In the genomic region with DNA sequence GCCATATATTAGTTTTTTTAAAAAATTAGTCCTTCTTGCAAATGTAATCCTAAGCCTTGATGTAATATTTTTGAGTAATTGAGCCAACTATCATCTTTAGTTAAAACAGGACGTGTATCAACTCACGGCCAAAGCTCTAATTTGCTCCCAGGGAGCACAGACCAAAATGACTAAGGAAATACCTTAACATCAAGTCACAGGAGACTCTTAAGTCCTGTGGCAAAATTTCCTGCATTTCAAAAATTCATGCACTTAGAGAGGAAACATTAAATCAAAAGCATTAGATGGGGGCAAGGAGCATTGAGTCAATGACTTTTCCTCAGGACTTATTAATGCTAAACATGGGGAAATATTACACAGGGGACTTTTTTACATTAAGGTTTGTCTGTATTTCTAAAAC, we compare ENCODE assay signal across 20 cellular contexts. TPM values are rescaled to one million over a fixed set of nuclear protein-coding genes. Genes with fewer than 3 reads are reported as not detected.
A peak's percentile ranks its signal among the peaks of the same experiment; 100 is the strongest.
DNase-seq lines count a peak whose midpoint lies in the region; ATAC-seq, FAIRE-seq and TF ChIP-seq lines count a peak whose summit lies in the region.
"Had no signal": no experiment of that assay in that cellular context is flagged by ENCODE, and none has a peak within 500 bp of the region (broad histone marks: within the 10 kb centered on the region; RNA-seq: fewer than 3 reads in every experiment).

No MANE protein-coding gene starts in this region.

- intact Hi-C loops in pancreas (cut with DNase I), result no loop called here
- intact Hi-C loops in activated T-helper 2 cell treated with anti-CD3 and anti-CD28 coated beads, Interferon-gamma antibody, Interleukin-2, Interleukin-4, amounts not matched to agents 10 μg/mL and 5 μg/mL and 100 μg/mL, durations not matched to agents 14 hours and 24 hours and 36 hours (cut with micrococcal nuclease), result no loop called here

- H3K4me1 Mint-ChIP-seq in activated T-helper 2 cell treated with anti-CD3 and anti-CD28 coated beads, Interferon-gamma antibody, Interleukin-2, Interleukin-4, amounts not matched to agents 10 μg/mL and 5 μg/mL and 100 μg/mL, durations not matched to agents 14 hours and 24 hours and 36 hours (ENCODE audit: low read depth), result no peaks in the 10 kb centered on the region
- H3K4me1 Mint-ChIP-seq: IgD-negative memory B cell had no signal

- ATAC-seq in pancreas, result no peak

- H3K27me3 ChIP-seq in pancreas, result no peaks in the 10 kb centered on the region
- H3K27me3 ChIP-seq: transverse colon had no signal

- H3K36me3 Mint-ChIP-seq in activated T-helper 2 cell treated with anti-CD3 and anti-CD28 coated beads, Interferon-gamma antibody, Interleukin-2, Interleukin-4, amounts not matched to agents 10 μg/mL and 5 μg/mL and 100 μg/mL, durations not matched to agents 14 hours and 24 hours and 36 hours (ENCODE audit: low read depth), result no peaks in the 10 kb centered on the region
- H3K36me3 Mint-ChIP-seq: CD4-positive, CD25-positive, alpha-beta regulatory T cell; IgD-negative memory B cell had no signal

- H3K27ac Mint-ChIP-seq in activated T-helper 2 cell treated with anti-CD3 and anti-CD28 coated beads, Interferon-gamma antibody, Interleukin-2, Interleukin-4, amounts not matched to agents 10 μg/mL and 5 μg/mL and 100 μg/mL, durations not matched to agents 14 hours and 24 hours and 36 hours, result no peak overlapping the region
- H3K27ac Mint-ChIP-seq: CD4-positive, CD25-positive, alpha-beta regulatory T cell; IgD-negative memory B cell had no signal

- FAIRE-seq in RCC 7860 (lab: Jason Lieb, UNC) (peak; percentile 74), pancreas (lab: Jason Lieb, UNC) (no peak)
- FAIRE-seq: GM12891 had no signal

- H3K9me3 ChIP-seq in pancreas, result no peaks in the 10 kb centered on the region
- H3K9me3 ChIP-seq: transverse colon had no signal

- H3K27me3 Mint-ChIP-seq in activated T-helper 2 cell treated with anti-CD3 and anti-CD28 coated beads, Interferon-gamma antibody, Interleukin-2, Interleukin-4, amounts not matched to agents 10 μg/mL and 5 μg/mL and 100 μg/mL, durations not matched to agents 14 hours and 24 hours and 36 hours (ENCODE audit: low read depth), result no peaks in the 10 kb centered on the region
- H3K27me3 Mint-ChIP-seq: CD4-positive, CD25-positive, alpha-beta regulatory T cell had no signal

- H3K27ac ChIP-seq in pancreas, result no peak overlapping the region
- H3K27ac ChIP-seq: transverse colon had no signal

- H3K4me3 ChIP-seq in epithelial cell of esophagus (ENCODE audit: low read length), result no peak overlapping the region
- H3K4me3 ChIP-seq in retinal pigment epithelial cell (ENCODE audit: low read length), result no peak overlapping the region
- H3K4me3 ChIP-seq in pancreas, result no peak overlapping the region
- H3K4me3 ChIP-seq: transverse colon had no signal

- no peaks in the 10 kb centered on the region for H3K36me3 ChIP-seq in pancreas
- H3K36me3 ChIP-seq: transverse colon had no signal

- H3K4me1 ChIP-seq in pancreas, result no peaks in the 10 kb centered on the region
- H3K4me1 ChIP-seq: transverse colon had no signal

- 88% methylated on average over 2 of the region's 2 CpGs for WGBS in pancreas, 2 donors

- DNase-seq in EH (ENCODE audit: low read depth) (peak; percentile 94), RCC 7860 (ENCODE audit: low spot score) (peak; percentile 66), epithelial cell of esophagus (ENCODE audit: low read depth) (peak; percentile 83), retinal pigment epithelial cell (ENCODE audit: low read depth) (peak; percentile 42), pancreas (no peak), germinal center (ENCODE audit: low spot score) (no peak), DMS153 treated with DMSO at 0.1 percent for 48 hours (lab: John Stamatoyannopoulos, UW; ENCODE audit: unreplicated experiment) (no peak)
- DNase-seq in activated T-helper 2 cell treated with anti-CD3 and anti-CD28 coated beads, Interferon-gamma antibody, Interleukin-2, Interleukin-4, amounts not matched to agents 10 μg/mL and 5 μg/mL and 100 μg/mL, durations not matched to agents 14 hours and 24 hours and 36 hours (ENCODE audit: low spot score), result no peak
- DNase-seq: activated naive CD4-positive, alpha-beta T cell; CD4-positive, CD25-positive, alpha-beta regulatory T cell; DND-41; NCI-H1436; NCI-H446; transverse colon had no signal

- no peaks in the 10 kb centered on the region for H3K9me3 Mint-ChIP-seq in activated T-helper 2 cell treated with anti-CD3 and anti-CD28 coated beads, Interferon-gamma antibody, Interleukin-2, Interleukin-4, amounts not matched to agents 10 μg/mL and 5 μg/mL and 100 μg/mL, durations not matched to agents 14 hours and 24 hours and 36 hours
- H3K9me3 Mint-ChIP-seq: IgD-negative memory B cell had no signal

- no peak overlapping the region for H3K4me3 Mint-ChIP-seq in activated T-helper 2 cell treated with anti-CD3 and anti-CD28 coated beads, Interferon-gamma antibody, Interleukin-2, Interleukin-4, amounts not matched to agents 10 μg/mL and 5 μg/mL and 100 μg/mL, durations not matched to agents 14 hours and 24 hours and 36 hours (ENCODE audit: low read depth)
- H3K4me3 Mint-ChIP-seq: CD4-positive, CD25-positive, alpha-beta regulatory T cell; IgD-negative memory B cell had no signal

- no peak for TF ChIP-seq CTCF in epithelial cell of esophagus (IDR thresholded peaks at IDR 0.05; ENCODE audit: insufficient read depth, low read depth, low read length, missing control alignments)
- no peak for TF ChIP-seq CTCF in retinal pigment epithelial cell (conservative IDR thresholded peaks at IDR 0.05; ENCODE audit: low read depth, low read length)
- TF ChIP-seq CTCF in pancreas (IDR thresholded peaks at IDR 0.05), result no peak

RNA-seq across cellular contexts. Expression of a gene that starts 8.7 kb away (rescaled TPM):
- total RNA-seq in pancreas, result not detected
- polyA plus RNA-seq in pancreas, result not detected
- total RNA-seq in activated T-helper 2 cell treated with anti-CD3 and anti-CD28 coated beads, Interferon-gamma antibody, Interleukin-2, Interleukin-4, amounts not matched to agents 10 μg/mL and 5 μg/mL and 100 μg/mL, durations not matched to agents 14 hours and 24 hours and 36 hours, result not detected in 2 replicates
- total RNA-seq: CD4-positive, CD25-positive, alpha-beta regulatory T cell; chondrocyte; mesenteric fat pad; OCI-LY7; osteocyte had no signal
- polyA plus RNA-seq: CD4-positive, CD25-positive, alpha-beta regulatory T cell; IgD-negative memory B cell had no signal

Comparison
In these comparisons a context has a peak if more than half of its experiments do, and no peak if none do; other contexts are left out.
1. DNase-seq: peak in EH (single experiment), RCC 7860 (single experiment), epithelial cell of esophagus (single experiment) and retinal pigment epithelial cell (single experiment); none in pancreas (0 of 6), germinal center (single experiment), DMS153 treated with DMSO at 0.1 percent for 48 hours (single experiment) and activated T-helper 2 cell treated with anti-CD3 and anti-CD28 coated beads, Interferon-gamma antibody, Interleukin-2, Interleukin-4, amounts not matched to agents 10 μg/mL and 5 μg/mL and 100 μg/mL, durations not matched to agents 14 hours and 24 hours and 36 hours (single experiment).